7 cellular contexts compared by ENCODE assay signal in the genomic region with DNA sequence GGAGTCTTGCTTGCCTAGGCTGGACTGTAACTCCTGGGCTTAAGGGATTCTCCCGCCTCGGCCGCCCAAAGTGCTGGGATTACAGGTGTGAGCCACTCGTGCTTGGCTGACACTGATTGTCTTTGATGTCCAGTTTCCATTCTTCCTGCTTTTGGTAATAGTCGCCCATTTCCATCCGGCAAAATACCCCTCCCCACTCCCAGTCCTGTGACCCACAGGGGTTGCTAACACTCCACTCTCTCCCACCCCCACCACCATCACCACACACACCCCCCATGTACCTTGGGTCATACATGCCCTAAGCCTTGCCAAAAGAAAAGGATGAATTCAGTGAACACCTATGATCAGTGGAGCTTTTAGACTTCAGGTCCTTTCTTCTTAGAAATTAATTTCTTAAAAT.
"Had no signal": no experiment of that assay in that cellular context is flagged by ENCODE, and none has a peak within 500 bp of the region (broad histone marks: within the 10 kb centered on the region; RNA-seq: fewer than 3 reads in every experiment).

No MANE protein-coding gene starts in this region.

- H3K4me3 ChIP-seq: GM23338, K562 had no signal

- H3K4me1 Mint-ChIP-seq: H9 had no signal

- H3K27ac Mint-ChIP-seq: GM23338, H9, HFFc6 had no signal

- ATAC-seq: GM23338, K562 had no signal

- H3K4me3 Mint-ChIP-seq: GM23338, H9, HFFc6 had no signal

- DNase-seq: H9, HCEC 1CT, HFFc6, IMR-90, KG1 had no signal
